8 cellular contexts compared by ENCODE assay signal in the genomic region with DNA sequence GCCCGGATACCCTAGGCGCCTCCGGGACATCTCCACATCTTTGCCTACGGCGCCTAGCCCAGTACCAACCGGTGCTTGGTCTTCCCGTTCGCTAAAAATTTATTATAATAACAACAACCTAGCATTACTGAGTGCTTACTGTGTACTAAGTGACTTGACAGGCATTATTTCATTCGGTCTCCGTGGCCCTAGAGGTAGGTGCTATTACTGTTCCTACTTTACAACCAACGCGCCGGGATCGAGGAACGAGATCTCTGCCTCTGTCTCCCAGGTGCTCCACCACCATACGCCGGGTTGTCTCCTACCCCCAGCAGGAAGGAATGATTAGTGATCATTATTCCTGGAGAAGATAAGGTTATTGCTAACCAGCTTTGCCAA.
DNase-seq lines count a peak whose midpoint lies in the region; ATAC-seq lines count a peak whose summit lies in the region.

No MANE protein-coding gene starts in this region.

- H3K27ac Mint-ChIP-seq in activated naive CD8-positive, alpha-beta T cell, result no peak overlapping the region
- peak overlapping the region; percentile 77 for H3K27ac Mint-ChIP-seq in stimulated activated effector memory CD8-positive, alpha-beta T cell treated with anti-CD3 and anti-CD28 coated beads, Interleukin-12 subunit alpha, Interleukin-12 subunit beta, amount 100 ng/mL, for 72 hours

- peaks cover 7% of the 10 kb centered on the region for H3K27me3 Mint-ChIP-seq in activated naive CD8-positive, alpha-beta T cell

- H3K4me1 Mint-ChIP-seq in activated naive CD8-positive, alpha-beta T cell (ENCODE audit: low read depth), result peaks cover 5% of the 10 kb centered on the region
- H3K4me1 Mint-ChIP-seq in stimulated activated effector memory CD8-positive, alpha-beta T cell treated with anti-CD3 and anti-CD28 coated beads, Interleukin-12 subunit alpha, Interleukin-12 subunit beta, amount 100 ng/mL, for 72 hours, result no peaks in the 10 kb centered on the region

- peak overlapping the region; percentile 90 for H3K4me3 Mint-ChIP-seq in activated naive CD8-positive, alpha-beta T cell
- peak overlapping the region; percentile 83 for H3K4me3 Mint-ChIP-seq in stimulated activated effector memory CD8-positive, alpha-beta T cell treated with anti-CD3 and anti-CD28 coated beads, Interleukin-12 subunit alpha, Interleukin-12 subunit beta, amount 100 ng/mL, for 72 hours

- ATAC-seq in GM19025 (IDR thresholded peaks at IDR 0.05; ENCODE audit: low read depth, unreplicated experiment) (peak; percentile 3), HG03575 (IDR thresholded peaks at IDR 0.05; ENCODE audit: extremely low read depth, insufficient number of reproducible peaks, low FRiP score, unreplicated experiment) (peak; percentile 30), GM18868 (IDR thresholded peaks at IDR 0.05; ENCODE audit: unreplicated experiment) (no peak)
- ATAC-seq in stimulated activated effector memory CD8-positive, alpha-beta T cell treated with anti-CD3 and anti-CD28 coated beads, Interleukin-12 subunit alpha, Interleukin-12 subunit beta, amount 100 ng/mL, for 72 hours, result no peak

- DNase-seq in 8988T, result peak; percentile 71
- DNase-seq in iPS-NIHi11 (ENCODE audit: low spot score), result peak; percentile 62
- DNase-seq in stimulated activated effector memory CD8-positive, alpha-beta T cell treated with anti-CD3 and anti-CD28 coated beads, Interleukin-12 subunit alpha, Interleukin-12 subunit beta, amount 100 ng/mL, for 72 hours (ENCODE audit: low spot score in 2 of 2), result no peak
- no peak for DNase-seq in NCI-H1436 (lab: John Stamatoyannopoulos, UW)

- no peaks in the 10 kb centered on the region for H3K36me3 Mint-ChIP-seq in activated naive CD8-positive, alpha-beta T cell
- H3K36me3 Mint-ChIP-seq in stimulated activated effector memory CD8-positive, alpha-beta T cell treated with anti-CD3 and anti-CD28 coated beads, Interleukin-12 subunit alpha, Interleukin-12 subunit beta, amount 100 ng/mL, for 72 hours, result no peaks in the 10 kb centered on the region

- no peaks in the 10 kb centered on the region for H3K9me3 Mint-ChIP-seq in activated naive CD8-positive, alpha-beta T cell (ENCODE audit: low read depth)
- no peaks in the 10 kb centered on the region for H3K9me3 Mint-ChIP-seq in stimulated activated effector memory CD8-positive, alpha-beta T cell treated with anti-CD3 and anti-CD28 coated beads, Interleukin-12 subunit alpha, Interleukin-12 subunit beta, amount 100 ng/mL, for 72 hours

Comparison
In these comparisons a context has a peak if more than half of its experiments do, and no peak if none do; other contexts are left out.
1. DNase-seq: peak in 8988T (single experiment) and iPS-NIHi11 (single experiment); none in stimulated activated effector memory CD8-positive, alpha-beta T cell treated with anti-CD3 and anti-CD28 coated beads, Interleukin-12 subunit alpha, Interleukin-12 subunit beta, amount 100 ng/mL, for 72 hours (0 of 2) and NCI-H1436 (single experiment).
2. ATAC-seq: peak in GM19025 (single experiment) and HG03575 (single experiment); none in stimulated activated effector memory CD8-positive, alpha-beta T cell treated with anti-CD3 and anti-CD28 coated beads, Interleukin-12 subunit alpha, Interleukin-12 subunit beta, amount 100 ng/mL, for 72 hours (single experiment) and GM18868 (single experiment).